ENCODE assay signal across 1 cellular context in genomic region chr3:55724407-55724784, GRCh38.
TF ChIP-seq lines count a peak whose summit lies in the region.

No MANE protein-coding gene starts in this region.

TF ChIP-seq in GM12878, 131 proteins besides CTCF, POLR2A, EP300 and RAD21 (continued from another document):
- TF ChIP-seq JUND (IDR thresholded peaks at IDR 0.05; ENCODE audit: low read depth, low read length) (no peak), NRF1 (conservative IDR thresholded peaks at IDR 0.05; ENCODE audit: low read depth, low read length) (no peak), PAX5 (IDR thresholded peaks at IDR 0.05; ENCODE audit: borderline replicate concordance, low read depth, low read length) (no peak), SPI1 (IDR thresholded peaks at IDR 0.05; ENCODE audit: borderline replicate concordance, insufficient read depth, low read depth, low read length) (no peak), NR2C1 (IDR thresholded peaks at IDR 0.05) (no peak), HDAC6 (IDR thresholded peaks at IDR 0.05; ENCODE audit: unreplicated experiment) (no peak), RCOR1 (conservative IDR thresholded peaks at IDR 0.05; ENCODE audit: low read depth, low read length) (no peak), ETV6 (conservative IDR thresholded peaks at IDR 0.05 in 1 of 2, IDR thresholded peaks at IDR 0.05 in 1 of 2; ENCODE audit: borderline replicate concordance in 1 of 2, low read depth in 1 of 2) (no peak), HDGF (IDR thresholded peaks at IDR 0.05) (no peak), REST (IDR thresholded peaks at IDR 0.05; ENCODE audit: low read depth, low read length) (no peak), E2F8 (IDR thresholded peaks at IDR 0.05; ENCODE audit: low read depth, partially characterized antibody) (no peak), ZSCAN29 (IDR thresholded peaks at IDR 0.05) (no peak)
- TF ChIP-seq, protein P1, sequence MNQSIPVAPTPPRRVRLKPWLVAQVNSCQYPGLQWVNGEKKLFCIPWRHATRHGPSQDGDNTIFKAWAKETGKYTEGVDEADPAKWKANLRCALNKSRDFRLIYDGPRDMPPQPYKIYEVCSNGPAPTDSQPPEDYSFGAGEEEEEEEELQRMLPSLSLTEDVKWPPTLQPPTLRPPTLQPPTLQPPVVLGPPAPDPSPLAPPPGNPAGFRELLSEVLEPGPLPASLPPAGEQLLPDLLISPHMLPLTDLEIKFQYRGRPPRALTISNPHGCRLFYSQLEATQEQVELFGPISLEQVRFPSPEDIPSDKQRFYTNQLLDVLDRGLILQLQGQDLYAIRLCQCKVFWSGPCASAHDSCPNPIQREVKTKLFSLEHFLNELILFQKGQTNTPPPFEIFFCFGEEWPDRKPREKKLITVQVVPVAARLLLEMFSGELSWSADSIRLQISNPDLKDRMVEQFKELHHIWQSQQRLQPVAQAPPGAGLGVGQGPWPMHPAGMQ (IDR thresholded peaks at IDR 0.05; ENCODE audit: borderline replicate concordance): no peak
- TF ChIP-seq, protein P2, sequence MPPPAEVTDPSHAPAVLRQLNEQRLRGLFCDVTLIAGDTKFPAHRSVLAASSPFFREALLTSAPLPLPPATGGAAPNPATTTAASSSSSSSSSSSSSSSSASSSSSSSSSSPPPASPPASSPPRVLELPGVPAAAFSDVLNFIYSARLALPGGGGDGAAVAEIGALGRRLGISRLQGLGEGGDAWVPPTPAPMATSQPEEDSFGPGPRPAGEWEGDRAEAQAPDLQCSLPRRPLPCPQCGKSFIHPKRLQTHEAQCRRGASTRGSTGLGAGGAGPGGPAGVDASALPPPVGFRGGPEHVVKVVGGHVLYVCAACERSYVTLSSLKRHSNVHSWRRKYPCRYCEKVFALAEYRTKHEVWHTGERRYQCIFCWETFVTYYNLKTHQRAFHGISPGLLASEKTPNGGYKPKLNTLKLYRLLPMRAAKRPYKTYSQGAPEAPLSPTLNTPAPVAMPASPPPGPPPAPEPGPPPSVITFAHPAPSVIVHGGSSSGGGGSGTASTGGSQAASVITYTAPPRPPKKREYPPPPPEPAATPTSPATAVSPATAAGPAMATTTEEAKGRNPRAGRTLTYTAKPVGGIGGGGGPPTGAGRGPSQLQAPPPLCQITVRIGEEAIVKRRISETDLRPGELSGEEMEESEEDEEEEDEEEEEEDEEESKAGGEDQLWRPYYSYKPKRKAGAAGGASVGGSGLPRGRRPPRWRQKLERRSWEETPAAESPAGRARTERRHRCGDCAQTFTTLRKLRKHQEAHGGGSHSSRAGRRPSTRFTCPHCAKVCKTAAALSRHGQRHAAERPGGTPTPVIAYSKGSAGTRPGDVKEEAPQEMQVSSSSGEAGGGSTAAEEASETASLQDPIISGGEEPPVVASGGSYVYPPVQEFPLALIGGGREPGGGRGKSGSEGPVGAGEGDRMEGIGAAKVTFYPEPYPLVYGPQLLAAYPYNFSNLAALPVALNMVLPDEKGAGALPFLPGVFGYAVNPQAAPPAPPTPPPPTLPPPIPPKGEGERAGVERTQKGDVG (CRISPR knock-in tag; IDR thresholded peaks at IDR 0.05): no peak
- TF ChIP-seq, protein P3, sequence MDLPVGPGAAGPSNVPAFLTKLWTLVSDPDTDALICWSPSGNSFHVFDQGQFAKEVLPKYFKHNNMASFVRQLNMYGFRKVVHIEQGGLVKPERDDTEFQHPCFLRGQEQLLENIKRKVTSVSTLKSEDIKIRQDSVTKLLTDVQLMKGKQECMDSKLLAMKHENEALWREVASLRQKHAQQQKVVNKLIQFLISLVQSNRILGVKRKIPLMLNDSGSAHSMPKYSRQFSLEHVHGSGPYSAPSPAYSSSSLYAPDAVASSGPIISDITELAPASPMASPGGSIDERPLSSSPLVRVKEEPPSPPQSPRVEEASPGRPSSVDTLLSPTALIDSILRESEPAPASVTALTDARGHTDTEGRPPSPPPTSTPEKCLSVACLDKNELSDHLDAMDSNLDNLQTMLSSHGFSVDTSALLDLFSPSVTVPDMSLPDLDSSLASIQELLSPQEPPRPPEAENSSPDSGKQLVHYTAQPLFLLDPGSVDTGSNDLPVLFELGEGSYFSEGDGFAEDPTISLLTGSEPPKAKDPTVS (IDR thresholded peaks at IDR 0.05; ENCODE audit: low read depth, low read length): no peak
